In the genomic region with DNA sequence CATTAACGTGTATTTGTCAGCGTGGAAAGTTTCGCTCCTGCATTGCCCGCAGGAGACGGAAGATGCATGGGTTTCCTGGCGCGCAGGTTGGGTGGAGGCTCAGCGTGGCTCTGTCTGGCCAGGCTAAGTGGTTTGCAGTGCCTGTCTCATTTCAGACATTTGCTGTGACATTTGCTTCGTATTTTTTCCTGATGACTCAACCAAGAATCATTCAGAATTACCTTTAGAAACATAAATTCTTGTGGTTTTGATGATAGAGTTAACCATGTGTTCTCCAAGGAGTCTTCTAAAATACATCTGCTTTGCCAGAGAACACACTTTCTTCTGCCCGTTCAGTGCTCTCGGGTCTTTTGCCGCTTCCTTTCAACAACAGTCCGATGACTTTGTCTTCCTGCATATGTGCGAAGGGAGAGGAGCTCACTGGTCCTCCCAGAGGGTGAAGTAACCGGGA, we compare ENCODE assay signal across 8 cellular contexts.
DNase-seq lines count a peak whose midpoint lies in the region; ATAC-seq and TF ChIP-seq lines count a peak whose summit lies in the region.

No MANE protein-coding gene starts in this region.

- TF ChIP-seq POLR2A in breast epithelium (IDR thresholded peaks at IDR 0.05) = no peak

- DNase-seq in MCF 10A (ENCODE audit: unreplicated experiment) = peak; percentile 77
- DNase-seq in breast epithelium (ENCODE audit: low spot score in 2 of 2) = no peak
- DNase-seq in activated CD8-positive, alpha-beta memory T cell treated with anti-CD3 and anti-CD28 coated beads, Interleukin-2, amount 50 U/mL, for 48 hours = peak; percentile 81
- peak; percentile 80 for DNase-seq in hepatic stellate cell (ENCODE audit: low spot score)
- DNase-seq in stimulated activated naive CD4-positive, alpha-beta T cell treated with Interleukin-2 at 50 U/mL for 16 hours (lab: John Stamatoyannopoulos, UW) = peak; percentile 79
- no peak for DNase-seq in NCI-H1436 (lab: John Stamatoyannopoulos, UW)

- no peaks in the 10 kb centered on the region for H3K9me3 Mint-ChIP-seq in MCF 10A (ENCODE audit: unreplicated experiment)

- H3K27me3 ChIP-seq in breast epithelium = no peaks in the 10 kb centered on the region

- TF ChIP-seq CTCF in MCF 10A (IDR thresholded peaks at IDR 0.05; ENCODE audit: unreplicated experiment) (no peak), breast epithelium (IDR thresholded peaks at IDR 0.05) (no peak)

- H3K4me1 Mint-ChIP-seq in MCF 10A (ENCODE audit: insufficient read depth, unreplicated experiment) = peaks cover 24% of the 10 kb centered on the region

- no peaks in the 10 kb centered on the region for H3K36me3 ChIP-seq in breast epithelium

- intact Hi-C loops in MCF 10A (cut with micrococcal nuclease) = loop anchor here (2.0 to 10.0 kb wide), 3 partner anchors 71 to 157 kb away; no protein-coding TSS in a partner anchor
- intact Hi-C loops in breast epithelium (cut with DNase I; ENCODE audit: low total_unique reads) = no loop called here

- H3K27me3 Mint-ChIP-seq in MCF 10A (ENCODE audit: insufficient read depth, unreplicated experiment) = no peaks in the 10 kb centered on the region

- H3K27ac ChIP-seq in breast epithelium = no peak overlapping the region

- peaks cover 24% of the 10 kb centered on the region for H3K36me3 Mint-ChIP-seq in MCF 10A (ENCODE audit: insufficient read depth, unreplicated experiment)

- H3K27ac Mint-ChIP-seq in MCF 10A (ENCODE audit: low read depth, unreplicated experiment) = peak overlapping the region; percentile 75

- CTCF ChIA-PET in MCF 10A (lab: Yijun Ruan, JAX) = interaction anchor here (0.7 kb wide), 1 partner anchor 753 kb away, joined by 3 read pairs; no protein-coding TSS in a partner anchor

- ATAC-seq in HG03520 (IDR thresholded peaks at IDR 0.05; ENCODE audit: unreplicated experiment) (no peak), HG03097 (IDR thresholded peaks at IDR 0.05; ENCODE audit: low FRiP score, unreplicated experiment) (no peak)

- H3K4me3 Mint-ChIP-seq in MCF 10A (ENCODE audit: unreplicated experiment) = peak overlapping the region; percentile 59

- BruUV-seq in MCF 10A (replicated peaks; lab: Mats Ljungman, UMichigan) = no TSS peak

- H3K9me3 ChIP-seq in breast epithelium = no peaks in the 10 kb centered on the region

- no peaks in the 10 kb centered on the region for H3K4me1 ChIP-seq in breast epithelium

- no peak overlapping the region for H3K4me3 ChIP-seq in breast epithelium

- POLR2A ChIA-PET in MCF 10A (lab: Yijun Ruan, JAX) = interaction anchor here (0.6 to 1.6 kb wide), 5 partner anchors 30 to 479 kb away, joined by 3 to 5 read pairs (median 4); no protein-coding TSS in a partner anchor

Comparison
In these comparisons a context has a peak if more than half of its experiments do, and no peak if none do; other contexts are left out.
1. DNase-seq: peak in MCF 10A (single experiment), activated CD8-positive, alpha-beta memory T cell treated with anti-CD3 and anti-CD28 coated beads, Interleukin-2, amount 50 U/mL, for 48 hours (single experiment), hepatic stellate cell (single experiment) and stimulated activated naive CD4-positive, alpha-beta T cell treated with Interleukin-2 at 50 U/mL for 16 hours (single experiment); none in breast epithelium (0 of 2) and NCI-H1436 (single experiment).